In genomic region chrX:44483965-44484606, GRCh38 we compare ENCODE assay signal across 15 cellular contexts.
"Had no signal": no experiment of that assay in that cellular context is flagged by ENCODE, and none has a peak within 500 bp of the region (broad histone marks: within the 10 kb centered on the region; RNA-seq: fewer than 3 reads in every experiment).

No MANE protein-coding gene starts in this region.

- H3K9me3 ChIP-seq: lower lobe of right lung, upper lobe of left lung had no signal

- ATAC-seq: activated CD4-positive, alpha-beta T cell treated with anti-CD3 and anti-CD28 coated beads for 36 hours; lower lobe of right lung; sciatic nerve; stimulated activated naive CD8-positive, alpha-beta T cell treated with anti-CD3 and anti-CD28 coated beads, Interleukin-15, amount 100 ng/mL, for 72 hours; T-cell had no signal

- H3K4me3 ChIP-seq: lower lobe of right lung, upper lobe of left lung had no signal

- H3K27ac ChIP-seq: brain microvascular endothelial cell, lower lobe of right lung, upper lobe of left lung had no signal

- H3K36me3 ChIP-seq: brain microvascular endothelial cell, lower lobe of right lung, upper lobe of left lung had no signal

- H3K27me3 ChIP-seq: brain microvascular endothelial cell, upper lobe of left lung had no signal

- H3K4me1 ChIP-seq: lower lobe of right lung, upper lobe of left lung had no signal

- DNase-seq: activated CD4-positive, alpha-beta memory T cell treated with anti-CD3 and anti-CD28 coated beads for 36 hours; activated CD4-positive, alpha-beta T cell treated with anti-CD3 and anti-CD28 coated beads for 36 hours; activated effector memory CD4-positive, alpha-beta T cell treated with anti-CD3 and anti-CD28 coated beads, Interleukin-2, amount 50 U/mL, for 16 hours; activated T-cell treated with anti-CD3 and anti-CD28 coated beads, Interleukin-2, amount 50 U/mL, for 48 hours; brain microvascular endothelial cell; effector CD8-positive, alpha-beta T cell; head of caudate nucleus; lower lobe of right lung; nephron progenitor cell; stimulated activated CD4-positive, alpha-beta T cell treated with anti-CD3 and anti-CD28 coated beads, Interleukin-1b, Interleukin-23, amount 100 ng/mL, for 48 hours; stimulated activated naive CD8-positive, alpha-beta T cell treated with anti-CD3 and anti-CD28 coated beads, Interleukin-15, amount 100 ng/mL, for 72 hours; T-cell; T-helper 9 cell; upper lobe of left lung had no signal
